Comparison of ENCODE assay signal across 23 cellular contexts in genomic region chr11:105780781-105781525, GRCh38.
"Had no signal": no experiment of that assay in that cellular context is flagged by ENCODE, and none has a peak within 500 bp of the region (broad histone marks: within the 10 kb centered on the region; RNA-seq: fewer than 3 reads in every experiment).

No MANE protein-coding gene starts in this region.

- ATAC-seq: foreskin keratinocyte; heart left ventricle; lower lobe of right lung; psoas muscle; right lobe of liver; stimulated activated naive B cell treated with anti-CD40 and anti-IgM and Interleukin-4, amounts not matched to agents 10 μg/mL and 1 μg/mL and 100 μg/mL, for 72 hours; stimulated activated naive CD8-positive, alpha-beta T cell treated with anti-CD3 and anti-CD28 coated beads, Interleukin-15, amount 100 ng/mL, for 72 hours had no signal

- H3K27me3 ChIP-seq: foreskin keratinocyte, heart left ventricle, right lobe of liver, spleen, suprapubic skin, tibial artery, upper lobe of left lung, uterus had no signal

- H3K27ac Mint-ChIP-seq: dendritic cell treated with granulocyte-macrophage colony-stimulating factor and Interleukin-4, amounts not matched to agents 40 ng/mL and 50 ng/mL, for 4 days; naive B cell; nephron; stimulated activated naive B cell treated with anti-CD40 and anti-IgM and Interleukin-4, amounts not matched to agents 10 μg/mL and 1 μg/mL and 100 μg/mL, for 72 hours; stimulated activated naive CD8-positive, alpha-beta T cell treated with anti-CD3 and anti-CD28 coated beads, Interleukin-15, amount 100 ng/mL, for 72 hours had no signal

- H3K79me2 ChIP-seq: parathyroid adenoma had no signal

- DNase-seq: erythroblast; foreskin keratinocyte; heart left ventricle; left ventricle myocardium inferior; lower lobe of right lung; mesenchymal stem cell; naive B cell; psoas muscle; retina; right lobe of liver; spleen; stimulated activated CD4-positive, alpha-beta T cell treated with anti-CD3 and anti-CD28 coated beads, Interleukin-15, amount 100 ng/mL, for 24 hours; stimulated activated CD4-positive, alpha-beta T cell treated with anti-CD3 and anti-CD28 coated beads, Interleukin-2, amount 100 ng/mL, for 24 hours; stimulated activated CD4-positive, alpha-beta T cell treated with anti-CD3 and anti-CD28 coated beads, Interleukin-4, amount 100 ng/mL, for 4 hours; stimulated activated naive B cell treated with anti-CD40 and anti-IgM and Interleukin-4, amounts not matched to agents 10 μg/mL and 1 μg/mL and 100 μg/mL, for 72 hours; stimulated activated naive CD8-positive, alpha-beta T cell treated with anti-CD3 and anti-CD28 coated beads, Interleukin-15, amount 100 ng/mL, for 72 hours; tibial artery; upper lobe of left lung; uterus had no signal

- H3K9me3 Mint-ChIP-seq: dendritic cell treated with granulocyte-macrophage colony-stimulating factor and Interleukin-4, amounts not matched to agents 40 ng/mL and 50 ng/mL, for 4 days; nephron; stimulated activated naive B cell treated with anti-CD40 and anti-IgM and Interleukin-4, amounts not matched to agents 10 μg/mL and 1 μg/mL and 100 μg/mL, for 72 hours; stimulated activated naive CD8-positive, alpha-beta T cell treated with anti-CD3 and anti-CD28 coated beads, Interleukin-15, amount 100 ng/mL, for 72 hours had no signal

- H3K4me1 Mint-ChIP-seq: naive B cell; nephron; stimulated activated naive B cell treated with anti-CD40 and anti-IgM and Interleukin-4, amounts not matched to agents 10 μg/mL and 1 μg/mL and 100 μg/mL, for 72 hours; stimulated activated naive CD8-positive, alpha-beta T cell treated with anti-CD3 and anti-CD28 coated beads, Interleukin-15, amount 100 ng/mL, for 72 hours had no signal

- H3K27ac ChIP-seq: foreskin keratinocyte, heart left ventricle, left ventricle myocardium inferior, lower lobe of right lung, parathyroid adenoma, psoas muscle, right lobe of liver, spleen, suprapubic skin, tibial artery, upper lobe of left lung, uterus had no signal

- H3K9me3 ChIP-seq: heart left ventricle, left ventricle myocardium inferior, lower lobe of right lung, psoas muscle, right lobe of liver, spleen, suprapubic skin, tibial artery, upper lobe of left lung, uterus had no signal

- H3K4me3 ChIP-seq: heart left ventricle, left ventricle myocardium inferior, lower lobe of right lung, psoas muscle, right lobe of liver, spleen, suprapubic skin, tibial artery, upper lobe of left lung, uterus had no signal

- H3K36me3 Mint-ChIP-seq: naive B cell; stimulated activated naive B cell treated with anti-CD40 and anti-IgM and Interleukin-4, amounts not matched to agents 10 μg/mL and 1 μg/mL and 100 μg/mL, for 72 hours had no signal

- H3K36me3 ChIP-seq: heart left ventricle, left ventricle myocardium inferior, lower lobe of right lung, right lobe of liver, spleen, suprapubic skin, tibial artery, upper lobe of left lung, uterus had no signal

- H3K27me3 Mint-ChIP-seq: dendritic cell treated with granulocyte-macrophage colony-stimulating factor and Interleukin-4, amounts not matched to agents 40 ng/mL and 50 ng/mL, for 4 days; naive B cell; stimulated activated naive B cell treated with anti-CD40 and anti-IgM and Interleukin-4, amounts not matched to agents 10 μg/mL and 1 μg/mL and 100 μg/mL, for 72 hours; stimulated activated naive CD8-positive, alpha-beta T cell treated with anti-CD3 and anti-CD28 coated beads, Interleukin-15, amount 100 ng/mL, for 72 hours had no signal

- H3K4me1 ChIP-seq: foreskin keratinocyte, heart left ventricle, left ventricle myocardium inferior, lower lobe of right lung, parathyroid adenoma, psoas muscle, right lobe of liver, spleen, suprapubic skin, tibial artery, upper lobe of left lung, uterus had no signal

- H3K4me3 Mint-ChIP-seq: dendritic cell treated with granulocyte-macrophage colony-stimulating factor and Interleukin-4, amounts not matched to agents 40 ng/mL and 50 ng/mL, for 4 days; naive B cell; nephron; stimulated activated naive B cell treated with anti-CD40 and anti-IgM and Interleukin-4, amounts not matched to agents 10 μg/mL and 1 μg/mL and 100 μg/mL, for 72 hours; stimulated activated naive CD8-positive, alpha-beta T cell treated with anti-CD3 and anti-CD28 coated beads, Interleukin-15, amount 100 ng/mL, for 72 hours had no signal

- H2AFZ ChIP-seq: parathyroid adenoma had no signal
